In the genomic region with DNA sequence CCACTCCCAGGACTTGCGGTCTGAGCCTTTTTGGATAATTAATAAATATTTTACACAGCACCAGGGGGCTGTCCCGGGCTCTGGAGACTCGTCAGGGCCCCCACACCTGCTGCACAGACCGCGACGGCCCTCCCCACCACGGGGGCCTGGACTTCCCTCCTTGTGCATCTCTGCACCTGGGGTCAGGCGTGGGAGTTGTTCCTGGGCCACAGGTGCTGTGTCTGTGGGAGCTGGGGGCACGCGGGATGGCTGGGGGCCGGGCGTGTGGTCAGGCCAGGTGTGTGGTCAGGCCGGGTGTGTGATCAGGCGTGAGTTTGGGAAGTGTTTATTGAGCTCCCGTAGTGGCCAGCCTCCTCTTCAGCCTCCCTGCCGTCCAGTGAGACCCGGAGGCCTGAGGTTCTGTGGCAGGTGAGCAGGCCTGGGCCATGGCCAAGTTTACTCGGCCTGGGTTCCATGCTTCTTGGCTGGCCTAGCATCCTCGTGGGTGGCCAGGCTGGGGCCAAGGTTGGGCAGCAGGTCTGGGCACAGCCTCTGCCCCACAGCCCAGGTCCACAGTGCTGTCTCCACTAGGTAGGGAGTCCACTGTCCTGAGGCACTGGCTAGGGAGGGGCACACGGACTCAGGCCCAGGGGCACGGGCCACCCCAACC, we compare ENCODE assay signal across 14 cellular contexts. TPM values are rescaled to one million over a fixed set of nuclear protein-coding genes. Genes with fewer than 3 reads are reported as not detected.
DNase-seq lines count a peak whose midpoint lies in the region; ATAC-seq, FAIRE-seq and TF ChIP-seq lines count a peak whose summit lies in the region.
"Had no signal": no experiment of that assay in that cellular context is flagged by ENCODE, and none has a peak within 500 bp of the region (broad histone marks: within the 10 kb centered on the region; RNA-seq: fewer than 3 reads in every experiment).

No MANE protein-coding gene starts in this region.

- CTCF ChIA-PET in RWPE1 (lab: Yijun Ruan, JAX): interaction anchor here (0.8 to 0.9 kb wide), 2 partner anchors 11 kb away, joined by 3 read pairs; no protein-coding TSS in a partner anchor

- FAIRE-seq in GM12891 (lab: Jason Lieb, UNC): peak; percentile 38
- FAIRE-seq: endometrium, G401.6 had no signal

- peaks cover 9 to 34% (median 29%) of the 10 kb centered on the region in 3 donors for H3K4me1 Mint-ChIP-seq in naive B cell

- no peak for TF ChIP-seq CTCF in RWPE1 (conservative IDR thresholded peaks at IDR 0.05; ENCODE audit: low read depth)

- POLR2A ChIA-PET in RWPE1 (lab: Yijun Ruan, JAX; ENCODE audit: low non-redundant PET): interaction anchor here (0.6 kb wide), 1 partner anchor 15 kb away, joined by 3 read pairs; no protein-coding TSS in a partner anchor

- no peak for DNase-seq in GM12891 (ENCODE audit: insufficient read length, low spot score)
- DNase-seq in RWPE1 (ENCODE audit: low spot score): no peak
- DNase-seq in naive B cell: no peak
- no peak for DNase-seq in Kasumi-1 (lab: John Stamatoyannopoulos, UW)
- no peak for DNase-seq in stimulated activated CD4-positive, alpha-beta T cell treated with anti-CD3 and anti-CD28 coated beads, Interleukin-15, amount 100 ng/mL, for 24 hours
- DNase-seq in NCI-H2107 treated with DMSO at 0.1 percent for 48 hours (lab: John Stamatoyannopoulos, UW; ENCODE audit: unreplicated experiment): no peak
- DNase-seq: activated B cell treated with CpG ODN at 0.5 μM for 24 hours; activated naive CD8-positive, alpha-beta T cell treated with anti-CD3 and anti-CD28 coated beads for 36 hours; activated T-cell treated with anti-CD3 and anti-CD28 coated beads for 4 hours; CD4-positive, CD25-positive, alpha-beta regulatory T cell; NCI-H2227 treated with DMSO at 0.1 percent for 48 hours had no signal

- H3K27me3 Mint-ChIP-seq in naive B cell: peaks cover 0 to 18% (median 8%) of the 10 kb centered on the region in 3 donors
- H3K27me3 Mint-ChIP-seq: activated naive CD8-positive, alpha-beta T cell treated with anti-CD3 and anti-CD28 coated beads for 36 hours; CD4-positive, CD25-positive, alpha-beta regulatory T cell had no signal

- H3K4me3 Mint-ChIP-seq in naive B cell: peak overlapping the region in 5 of 8 donors; percentile 25 to 85 (median 83)

- ATAC-seq in naive B cell (ENCODE audit: low read depth in 2 of 2): no peak
- ATAC-seq: gastroesophageal sphincter had no signal

- no peak for TF ChIP-seq POLR2A in GM12891 (IDR thresholded peaks at IDR 0.05; ENCODE audit: low read depth, low read length)

- H3K27ac Mint-ChIP-seq in naive B cell: peak overlapping the region in 1 of 6 donors; percentile 32
- H3K27ac Mint-ChIP-seq: activated B cell treated with CpG ODN at 0.5 μM for 24 hours; activated naive CD8-positive, alpha-beta T cell treated with anti-CD3 and anti-CD28 coated beads for 36 hours had no signal

- no peaks in the 10 kb centered on the region for H3K36me3 Mint-ChIP-seq in naive B cell

- H3K27ac ChIP-seq in RWPE1: peak overlapping the region; percentile 94

- H3K9me3 Mint-ChIP-seq in naive B cell: no peaks in the 10 kb centered on the region
- H3K9me3 Mint-ChIP-seq: activated B cell treated with CpG ODN at 0.5 μM for 24 hours; activated naive CD8-positive, alpha-beta T cell treated with anti-CD3 and anti-CD28 coated beads for 36 hours; CD4-positive, CD25-positive, alpha-beta regulatory T cell had no signal

TF ChIP-seq in GM12891, 5 proteins besides CTCF, POLR2A, EP300 and RAD21:
- no peak for TF ChIP-seq POU2F2 (IDR thresholded peaks at IDR 0.05; ENCODE audit: low read depth, low read length)
- no peak for TF ChIP-seq TAF1 (IDR thresholded peaks at IDR 0.05; ENCODE audit: low read depth, low read length)
- TF ChIP-seq POLR2AphosphoS5 (IDR thresholded peaks at IDR 0.05; ENCODE audit: low read depth, low read length): no peak

RNA-seq across cellular contexts. Expression of a gene that starts 1.9 kb away (rescaled TPM):
- 45.0 TPM for polyA plus RNA-seq in GM12891 (2012; ENCODE audit: low read depth, missing spikeins)
- polyA plus RNA-seq in naive B cell (ENCODE audit: low read depth in 6 of 6): 100 to 1,000 TPM; 121 to 180 (median 128) TPM

RNA-seq across cellular contexts. Expression of a gene that starts 2.9 kb away (rescaled TPM):
- 1.8 TPM for polyA plus RNA-seq in GM12891 (2012; ENCODE audit: low read depth, missing spikeins)
- not detected for polyA plus RNA-seq in naive B cell (ENCODE audit: low read depth in 6 of 6)

RNA-seq across cellular contexts. Expression of a gene that starts 5.8 kb away (rescaled TPM):
- 20.6 TPM for polyA plus RNA-seq in GM12891 (2012; ENCODE audit: low read depth, missing spikeins)
- 10 to 100 TPM; 38.1 to 62.6 (median 40.0) TPM for polyA plus RNA-seq in naive B cell (ENCODE audit: low read depth in 6 of 6)

RNA-seq across cellular contexts. Expression of a gene that starts 10.4 kb away (rescaled TPM):
- 73.5 TPM for polyA plus RNA-seq in GM12891 (2012; ENCODE audit: low read depth, missing spikeins)
- 10 to 100 TPM; 22.1 to 49.1 (median 35.0) TPM for polyA plus RNA-seq in naive B cell (ENCODE audit: low read depth in 6 of 6)

RNA-seq across cellular contexts. Expression of a gene that starts 11.9 kb away (rescaled TPM):
- 9.7 TPM for polyA plus RNA-seq in GM12891 (2012; ENCODE audit: low read depth, missing spikeins)
- polyA plus RNA-seq in naive B cell (ENCODE audit: low read depth in 6 of 6): 10 to 100 TPM in 4 of 6 donors, 1 to 10 TPM in 2; 4.6 to 16.2 (median 11.4) TPM
